9 cellular contexts compared by ENCODE assay signal in the genomic region with DNA sequence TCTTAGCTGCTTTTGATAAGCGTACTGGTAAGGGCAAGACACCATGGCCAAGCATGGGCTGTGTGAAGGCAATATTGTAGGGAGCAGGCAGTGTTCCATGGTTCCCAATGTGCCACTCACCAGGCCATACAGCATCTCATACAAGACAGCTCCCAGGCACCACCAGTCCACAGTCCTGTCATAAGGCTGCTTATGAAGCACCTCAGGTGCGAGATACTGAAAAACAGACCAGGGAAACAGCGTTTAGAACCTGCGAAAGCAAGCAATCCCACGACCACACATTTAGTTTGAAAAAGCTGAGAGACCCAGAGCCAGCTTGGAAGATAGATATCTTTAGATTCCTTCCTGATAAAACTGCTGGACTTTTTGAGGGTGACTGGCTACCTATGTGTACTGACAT.
DNase-seq lines count a peak whose midpoint lies in the region; ATAC-seq and TF ChIP-seq lines count a peak whose summit lies in the region.
"Had no signal": no experiment of that assay in that cellular context is flagged by ENCODE, and none has a peak within 500 bp of the region (broad histone marks: within the 10 kb centered on the region; RNA-seq: fewer than 3 reads in every experiment).

No MANE protein-coding gene starts in this region.

- DNase-seq in heart left ventricle (no peak), Right ventricle myocardium inferior (ENCODE audit: missing footprints) (no peak), cardiac fibroblast (ENCODE audit: low read depth in 2 of 2) (peak; percentile 42 to 66), transverse colon (no peak), NCI-H524 treated with DMSO at 0.1 percent for 48 hours (lab: John Stamatoyannopoulos, UW) (no peak)
- DNase-seq: stimulated activated naive CD4-positive, alpha-beta T cell treated with Interleukin-2 at 50 U/mL for 16 hours had no signal

- no peak for TF ChIP-seq EP300 in transverse colon (IDR thresholded peaks at IDR 0.05; ENCODE audit: low read depth)

- in situ Hi-C loops in transverse colon (cut with MboI; ENCODE audit: low pct_ligation_motif_present in 1 of 4, low pct_unique_long_range_greater_than_20kb in 1 of 4, low sequenced_read_pairs in 3 of 4) = loop anchor here (5.0 to 25.0 kb wide), 8 partner anchors 466 to 766 kb away; no protein-coding TSS in a partner anchor

- H3K9me3 ChIP-seq in heart left ventricle (no peaks in the 10 kb centered on the region), mesodermal cell (ENCODE audit: control insufficient read depth, low read length) (no peaks in the 10 kb centered on the region), transverse colon (no peaks in the 10 kb centered on the region)

- ATAC-seq in heart left ventricle (no peak), Right ventricle myocardium inferior (no peak), GM19455 (IDR thresholded peaks at IDR 0.05; ENCODE audit: unreplicated experiment) (no peak), HG02759 (IDR thresholded peaks at IDR 0.05; ENCODE audit: unreplicated experiment) (no peak)

- peak overlapping the region in 11 of 12 donors; percentile 2 to 96 (median 80) for H3K4me3 ChIP-seq in heart left ventricle
- peak overlapping the region; percentile 69 to 76 for H3K4me3 ChIP-seq in cardiac fibroblast (replicated peaks in 1 of 2; ENCODE audit: low read depth in 2 of 2, low read length in 2 of 2)
- H3K4me3 ChIP-seq in mesodermal cell (ENCODE audit: extremely low read depth, insufficient read depth, low read length, poor library complexity, severe bottlenecking) = peak overlapping the region; percentile 59
- peak overlapping the region in 2 of 4 donors; percentile 72 to 90 for H3K4me3 ChIP-seq in transverse colon

- TF ChIP-seq CTCF in heart left ventricle (IDR thresholded peaks at IDR 0.05) (no peak), cardiac fibroblast (IDR thresholded peaks at IDR 0.05; ENCODE audit: low read depth, low read length) (no peak), transverse colon (IDR thresholded peaks at IDR 0.05) (no peak)

- H3K4me1 ChIP-seq in heart left ventricle (peaks cover 0 to 54% (median 30%) of the 10 kb centered on the region in 12 donors), mesodermal cell (ENCODE audit: control insufficient read depth, insufficient read depth, low read length, poor library complexity, severe bottlenecking) (peaks cover 15% of the 10 kb centered on the region), transverse colon (peaks cover 0 to 25% (median 6%) of the 10 kb centered on the region in 4 donors)

- H3K27me3 ChIP-seq in heart left ventricle = no peaks in the 10 kb centered on the region
- H3K27me3 ChIP-seq in transverse colon = no peaks in the 10 kb centered on the region

- WGBS in heart left ventricle, 4 donors = 72 to 85% (median 83%) methylated on average over 5 of the region's 5 CpGs
- 86 to 94% methylated on average over 4 of the region's 5 CpGs for WGBS in mesodermal cell (ENCODE audit: insufficient coverage in 2 of 2), 2 experiments
- 79 to 97% methylated on average over 4 to 5 of the region's 5 CpGs for WGBS in transverse colon (ENCODE audit: low coverage in 1 of 2), 2 donors

- intact Hi-C loops in heart left ventricle (cut with DNase I) (loop anchor here in 9 of 10 donors (5.0 to 10.0 kb wide), 10 partner anchors 173 to 771 kb away; no protein-coding TSS in a partner anchor), Right ventricle myocardium inferior (cut with DNase I) (no loop called here), transverse colon (cut with DNase I; ENCODE audit: low total_unique reads) (loop anchor here (5.0 to 10.0 kb wide), 2 partner anchors 463 to 711 kb away; no protein-coding TSS in a partner anchor)

- TF ChIP-seq POLR2A in heart left ventricle (IDR thresholded peaks at IDR 0.05) (no peak), transverse colon (IDR thresholded peaks at IDR 0.05) (peak; percentile 8)

- H3K36me3 ChIP-seq in heart left ventricle (peaks cover 2 to 64% (median 59%) of the 10 kb centered on the region in 9 donors), mesodermal cell (ENCODE audit: control insufficient read depth, insufficient read depth, low read length) (peaks cover 58% of the 10 kb centered on the region), transverse colon (peaks cover 0 to 39% (median 13%) of the 10 kb centered on the region in 4 donors)

- H3K27ac ChIP-seq in heart left ventricle (peak overlapping the region in 7 of 12 donors; percentile 8 to 99 (median 99)), mesodermal cell (ENCODE audit: low read depth, low read length, severe bottlenecking) (no peak overlapping the region), transverse colon (peak overlapping the region in 3 of 4 donors; percentile 40 to 94 (median 41))

Comparison
In these comparisons a context has a peak if more than half of its experiments do, and no peak if none do; other contexts are left out.
1. DNase-seq: peak in cardiac fibroblast (2 of 2); none in heart left ventricle (0 of 5), Right ventricle myocardium inferior (single experiment), transverse colon (single experiment) and NCI-H524 treated with DMSO at 0.1 percent for 48 hours (single experiment).